In the genomic region with DNA sequence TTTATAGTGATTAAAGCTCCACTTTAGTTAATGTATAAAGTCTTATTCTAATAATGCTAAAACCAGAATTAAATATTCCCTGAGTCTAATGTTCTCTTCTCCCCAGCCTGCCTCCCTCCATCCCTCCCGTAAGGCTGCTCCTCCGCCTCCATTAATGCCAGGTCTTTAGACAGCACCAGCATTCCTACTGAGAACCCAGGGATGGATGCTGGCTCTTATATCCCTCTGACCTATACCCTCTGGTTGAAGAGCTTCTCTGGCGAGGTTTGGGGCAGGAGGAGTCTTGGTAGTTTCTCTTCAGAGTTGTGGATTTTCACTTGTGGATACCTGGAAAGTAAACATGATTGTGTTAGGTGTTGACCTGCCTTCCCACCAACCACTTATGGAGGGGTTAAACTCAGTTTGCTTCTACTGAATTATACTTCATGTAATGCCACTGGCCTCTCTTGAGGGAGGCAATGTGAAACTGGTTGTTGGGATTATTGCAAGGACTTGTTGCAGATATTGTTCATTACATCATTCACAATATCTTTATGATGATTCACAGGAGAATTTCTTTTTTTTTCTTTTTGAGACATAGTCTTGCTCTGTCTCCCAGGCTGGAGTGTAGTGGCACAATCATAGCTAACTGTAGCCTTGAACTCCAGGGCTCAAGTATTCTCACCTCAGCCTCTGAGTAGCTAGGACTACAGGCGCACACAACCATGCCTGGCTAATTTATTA, we compare ENCODE assay signal across 17 cellular contexts. TPM values are rescaled to one million over a fixed set of nuclear protein-coding genes. Genes with fewer than 3 reads are reported as not detected.
DNase-seq lines count a peak whose midpoint lies in the region; ATAC-seq and TF ChIP-seq lines count a peak whose summit lies in the region.
"Had no signal": no experiment of that assay in that cellular context is flagged by ENCODE, and none has a peak within 500 bp of the region (broad histone marks: within the 10 kb centered on the region; RNA-seq: fewer than 3 reads in every experiment).

No MANE protein-coding gene starts in this region.

- no peak for ATAC-seq in stimulated activated naive CD8-positive, alpha-beta T cell treated with anti-CD3 and anti-CD28 coated beads, Interleukin-15, Interleukin-2, amounts not matched to agents 100 U/mL and 50 U/mL, for 24 hours
- ATAC-seq in foreskin keratinocyte (peak; percentile 77), GM19395 (IDR thresholded peaks at IDR 0.05; ENCODE audit: unreplicated experiment) (no peak), GM21381 (IDR thresholded peaks at IDR 0.05; ENCODE audit: unreplicated experiment) (no peak)

- no peaks in the 10 kb centered on the region for H3K27me3 ChIP-seq in foreskin keratinocyte

- H3K4me1 ChIP-seq in foreskin keratinocyte, result peaks cover 6% of the 10 kb centered on the region
- H3K4me1 ChIP-seq: HAP-1 had no signal

- no peaks in the 10 kb centered on the region for H3K27me3 Mint-ChIP-seq in stimulated activated naive CD8-positive, alpha-beta T cell treated with anti-CD3 and anti-CD28 coated beads, Interleukin-15, Interleukin-2, amounts not matched to agents 100 ng/mL and 50 ng/mL, for 24 hours
- H3K27me3 Mint-ChIP-seq in activated naive CD8-positive, alpha-beta T cell treated with anti-CD3 and anti-CD28 coated beads for 36 hours, result no peaks in the 10 kb centered on the region
- H3K27me3 Mint-ChIP-seq: activated CD4-positive, alpha-beta memory T cell treated with anti-CD3 and anti-CD28 coated beads for 36 hours; B cell had no signal

- H3K4me1 Mint-ChIP-seq in stimulated activated naive CD8-positive, alpha-beta T cell treated with anti-CD3 and anti-CD28 coated beads, Interleukin-15, Interleukin-2, amounts not matched to agents 100 ng/mL and 50 ng/mL, for 24 hours (ENCODE audit: low read depth), result peaks cover 4% of the 10 kb centered on the region
- H3K4me1 Mint-ChIP-seq in activated naive CD8-positive, alpha-beta T cell treated with anti-CD3 and anti-CD28 coated beads for 36 hours, result peaks cover 13% of the 10 kb centered on the region

- no peak for DNase-seq in stimulated activated naive CD8-positive, alpha-beta T cell treated with anti-CD3 and anti-CD28 coated beads, Interleukin-15, Interleukin-2, amounts not matched to agents 100 U/mL and 50 U/mL, for 24 hours
- no peak for DNase-seq in activated naive CD8-positive, alpha-beta T cell treated with anti-CD3 and anti-CD28 coated beads for 36 hours
- DNase-seq in foreskin keratinocyte (peak; percentile 69 to 87), cerebellar nuclear complex (lab: John Stamatoyannopoulos, UW) (no peak)
- DNase-seq in activated CD4-positive, CD25-positive, alpha-beta regulatory T cell (lab: John Stamatoyannopoulos, UW), result no peak
- DNase-seq: activated CD4-positive, alpha-beta memory T cell treated with anti-CD3 and anti-CD28 coated beads for 36 hours; hippocampal formation; OCI-M1; posterior cingulate gyrus; stimulated activated CD8-positive, alpha-beta memory T cell treated with anti-CD3 and anti-CD28 coated beads, Interleukin-4, amount 100 ng/mL, for 48 hours had no signal

- H3K36me3 Mint-ChIP-seq in stimulated activated naive CD8-positive, alpha-beta T cell treated with anti-CD3 and anti-CD28 coated beads, Interleukin-15, Interleukin-2, amounts not matched to agents 100 ng/mL and 50 ng/mL, for 24 hours (ENCODE audit: low read depth), result peaks cover 27% of the 10 kb centered on the region
- peaks cover 11% of the 10 kb centered on the region for H3K36me3 Mint-ChIP-seq in activated naive CD8-positive, alpha-beta T cell treated with anti-CD3 and anti-CD28 coated beads for 36 hours

- H3K4me3 Mint-ChIP-seq in stimulated activated naive CD8-positive, alpha-beta T cell treated with anti-CD3 and anti-CD28 coated beads, Interleukin-15, Interleukin-2, amounts not matched to agents 100 ng/mL and 50 ng/mL, for 24 hours, result no peak overlapping the region
- no peak overlapping the region for H3K4me3 Mint-ChIP-seq in activated naive CD8-positive, alpha-beta T cell treated with anti-CD3 and anti-CD28 coated beads for 36 hours
- H3K4me3 Mint-ChIP-seq: activated CD4-positive, alpha-beta memory T cell treated with anti-CD3 and anti-CD28 coated beads for 36 hours; B cell had no signal

- TF ChIP-seq CTCF in foreskin keratinocyte (conservative IDR thresholded peaks at IDR 0.05), result no peak

- H3K27ac ChIP-seq in foreskin keratinocyte, result peak overlapping the region; percentile 41

- H3K9me3 Mint-ChIP-seq in stimulated activated naive CD8-positive, alpha-beta T cell treated with anti-CD3 and anti-CD28 coated beads, Interleukin-15, Interleukin-2, amounts not matched to agents 100 ng/mL and 50 ng/mL, for 24 hours, result no peaks in the 10 kb centered on the region
- H3K9me3 Mint-ChIP-seq in activated naive CD8-positive, alpha-beta T cell treated with anti-CD3 and anti-CD28 coated beads for 36 hours, result no peaks in the 10 kb centered on the region
- H3K9me3 Mint-ChIP-seq: activated CD4-positive, alpha-beta memory T cell treated with anti-CD3 and anti-CD28 coated beads for 36 hours had no signal

- peak overlapping the region; percentile 8 for H3K27ac Mint-ChIP-seq in stimulated activated naive CD8-positive, alpha-beta T cell treated with anti-CD3 and anti-CD28 coated beads, Interleukin-15, Interleukin-2, amounts not matched to agents 100 ng/mL and 50 ng/mL, for 24 hours
- peak overlapping the region; percentile 58 for H3K27ac Mint-ChIP-seq in activated naive CD8-positive, alpha-beta T cell treated with anti-CD3 and anti-CD28 coated beads for 36 hours
- H3K27ac Mint-ChIP-seq: activated CD4-positive, alpha-beta memory T cell treated with anti-CD3 and anti-CD28 coated beads for 36 hours had no signal

RNA-seq across cellular contexts. Expression of gene SMAGP, which starts 11.1 kb away (rescaled TPM):
- 1 to 10 TPM in 1 of 2 experiments, under 1 TPM in 1; 0.64 to 1.3 TPM for total RNA-seq in activated naive CD8-positive, alpha-beta T cell treated with anti-CD3 and anti-CD28 coated beads for 36 hours
- total RNA-seq in foreskin keratinocyte, result 30.9 and 35.1 TPM in 2 replicates
- 41.6 and 44.9 TPM in 2 replicates for polyA plus RNA-seq in foreskin keratinocyte

RNA-seq across cellular contexts. Expression of gene BIN2, which starts 42.6 kb away (rescaled TPM):
- total RNA-seq in activated naive CD8-positive, alpha-beta T cell treated with anti-CD3 and anti-CD28 coated beads for 36 hours, result 10 to 100 TPM; 32.0 to 34.2 TPM
- not detected in 2 replicates for total RNA-seq in foreskin keratinocyte
- not detected in 2 replicates for polyA plus RNA-seq in foreskin keratinocyte
- total RNA-seq: Daoy, lung microvascular endothelial cell had no signal

RNA-seq across cellular contexts. Expression of gene DAZAP2, which starts 42.7 kb away (rescaled TPM):
- total RNA-seq in activated naive CD8-positive, alpha-beta T cell treated with anti-CD3 and anti-CD28 coated beads for 36 hours, result 10 to 100 TPM; 94.2 to 95.4 TPM
- 145 and 152 TPM in 2 replicates for total RNA-seq in foreskin keratinocyte
- 91.0 and 105 TPM in 2 replicates for polyA plus RNA-seq in foreskin keratinocyte

Comparison
In these comparisons a context has a peak if more than half of its experiments do, and no peak if none do; other contexts are left out.
1. DNase-seq: peak in foreskin keratinocyte (2 of 2); none in stimulated activated naive CD8-positive, alpha-beta T cell treated with anti-CD3 and anti-CD28 coated beads, Interleukin-15, Interleukin-2, amounts not matched to agents 100 U/mL and 50 U/mL, for 24 hours (single experiment), activated naive CD8-positive, alpha-beta T cell treated with anti-CD3 and anti-CD28 coated beads for 36 hours (single experiment), activated CD4-positive, CD25-positive, alpha-beta regulatory T cell (0 of 4) and cerebellar nuclear complex (0 of 2).
2. RNA of gene SMAGP, which starts 11.1 kb away (total RNA-seq): 30.9 to 35.1 TPM in foreskin keratinocyte; 0.64 to 1.3 TPM in activated naive CD8-positive, alpha-beta T cell treated with anti-CD3 and anti-CD28 coated beads for 36 hours; every median in the first group is over 10 times any median in the second.
3. RNA of gene BIN2, which starts 42.6 kb away (total RNA-seq): 32.0 to 34.2 TPM in activated naive CD8-positive, alpha-beta T cell treated with anti-CD3 and anti-CD28 coated beads for 36 hours; not detected in foreskin keratinocyte; every median in the first group is over 10 times any median in the second.